Comparison of ENCODE assay signal across 8 cellular contexts in the genomic region with DNA sequence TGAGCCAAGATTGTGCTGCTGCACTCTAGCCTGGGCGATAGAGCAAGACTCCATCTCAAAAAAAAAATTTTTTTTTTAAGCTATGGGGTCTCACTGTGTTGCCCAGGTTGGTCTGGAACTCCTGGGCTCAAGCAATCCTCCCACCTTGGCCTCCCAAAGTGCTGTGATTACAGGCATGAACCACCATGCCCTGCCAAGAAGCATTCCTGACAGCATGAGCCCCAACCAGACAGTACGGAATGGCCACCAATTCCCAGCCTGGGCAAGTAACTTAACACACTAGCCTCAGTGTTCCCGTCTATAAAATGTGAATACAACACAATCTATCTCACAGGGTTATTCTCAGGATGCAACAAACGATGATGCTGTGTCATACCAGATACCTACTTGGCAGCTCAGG. TPM values are rescaled to one million over a fixed set of nuclear protein-coding genes. Genes with fewer than 3 reads are reported as not detected.
DNase-seq lines count a peak whose midpoint lies in the region; ATAC-seq and TF ChIP-seq lines count a peak whose summit lies in the region.

No MANE protein-coding gene starts in this region.

- H3K4me2 ChIP-seq in DND-41 (ENCODE audit: insufficient read depth, low read length) = peak overlapping the region; percentile 97
- peak overlapping the region; percentile 95 for H3K4me2 ChIP-seq in OCI-LY1 (ENCODE audit: low read length)

- DNase-seq in DND-41 (no peak), endothelial cell (ENCODE audit: low spot score) (no peak), ovary (no peak), cerebellar cortex (ENCODE audit: low spot score) (no peak)
- DNase-seq in stimulated activated CD4-positive, alpha-beta T cell treated with anti-CD3 and anti-CD28 coated beads, Interleukin-4, amount 100 ng/mL, for 24 hours = no peak

- TF ChIP-seq CTCF in DND-41 (IDR thresholded peaks at IDR 0.05; ENCODE audit: borderline replicate concordance, extremely low read depth, low read length, poor library complexity, severe bottlenecking) (no peak), OCI-LY1 (IDR thresholded peaks at IDR 0.05; ENCODE audit: low read length) (no peak), endothelial cell (IDR thresholded peaks at IDR 0.05; ENCODE audit: unreplicated experiment) (no peak), ovary (IDR thresholded peaks at IDR 0.05) (no peak)

- H3K4me1 Mint-ChIP-seq in endothelial cell (ENCODE audit: unreplicated experiment) = peaks cover 41% of the 10 kb centered on the region

- H3K4me1 ChIP-seq in DND-41 (ENCODE audit: insufficient read depth, low read length) = peaks cover 55% of the 10 kb centered on the region
- H3K4me1 ChIP-seq in OCI-LY1 (ENCODE audit: insufficient read depth, low read length, severe bottlenecking) = peaks cover 64% of the 10 kb centered on the region
- H3K4me1 ChIP-seq in ovary (ENCODE audit: insufficient read depth) = peaks cover 10% of the 10 kb centered on the region

- no peaks in the 10 kb centered on the region for H3K27me3 ChIP-seq in DND-41 (ENCODE audit: insufficient read depth, low read length, poor library complexity)
- H3K27me3 ChIP-seq in OCI-LY1 (ENCODE audit: insufficient read depth, low read length) = no peaks in the 10 kb centered on the region
- H3K27me3 ChIP-seq in ovary = no peaks in the 10 kb centered on the region

- WGBS in ovary, 3 donors = 70 to 85% (median 79%) methylated on average over 4 of the region's 4 CpGs

- H3K4me3 ChIP-seq in DND-41 (ENCODE audit: low read depth in 1 of 2, low read length in 2 of 2) (peak overlapping the region in 1 of 2 experiments; percentile 93; a peak in 3 of 4 replicates), OCI-LY1 (ENCODE audit: low read depth, low read length, poor library complexity, severe bottlenecking) (peak overlapping the region; percentile 92), ovary (peak overlapping the region; percentile 69)

- peaks cover 71% of the 10 kb centered on the region for H3K79me2 ChIP-seq in DND-41 (ENCODE audit: insufficient read depth, low read length)
- H3K79me2 ChIP-seq in OCI-LY1 (ENCODE audit: insufficient read depth, low read length) = peaks cover 67% of the 10 kb centered on the region

- H3K9ac ChIP-seq in DND-41 (ENCODE audit: low read depth, low read length) = peak overlapping the region; percentile 95
- H3K9ac ChIP-seq in OCI-LY1 (ENCODE audit: low read length) = peak overlapping the region; percentile 95

- H3K36me3 ChIP-seq in DND-41 (ENCODE audit: insufficient read depth, low read length) (peaks cover 23% of the 10 kb centered on the region), OCI-LY1 (ENCODE audit: insufficient read depth, low read length) (peaks cover 24% of the 10 kb centered on the region; the same call in 1 of the 2 replicates), ovary (no peaks in the 10 kb centered on the region)

- H3K9me3 Mint-ChIP-seq in endothelial cell (ENCODE audit: unreplicated experiment) = no peaks in the 10 kb centered on the region

- H3K27ac Mint-ChIP-seq in endothelial cell (ENCODE audit: unreplicated experiment) = peak overlapping the region; percentile 77

- TF ChIP-seq POLR2A in ovary (IDR thresholded peaks at IDR 0.05) = no peak

- H3K27ac ChIP-seq in DND-41 (ENCODE audit: low read length) (peak overlapping the region; percentile 90; the same call in 1 of the 2 replicates), OCI-LY1 (ENCODE audit: low read depth, low read length, poor library complexity, severe bottlenecking) (peak overlapping the region; percentile 72), ovary (no peak overlapping the region)

- H2AFZ ChIP-seq in DND-41 (ENCODE audit: low read depth, low read length) (no peak overlapping the region), OCI-LY1 (ENCODE audit: low read length) (no peak overlapping the region)

- no peaks in the 10 kb centered on the region for H3F3A ChIP-seq in OCI-LY1 (ENCODE audit: insufficient read depth, low read length)

- peaks cover 4% of the 10 kb centered on the region for H3K36me3 Mint-ChIP-seq in endothelial cell (ENCODE audit: low read depth, unreplicated experiment)

- ATAC-seq in DND-41 (ENCODE audit: insufficient read depth, low read depth) = no peak
- ATAC-seq in GM21360 (IDR thresholded peaks at IDR 0.05; ENCODE audit: unreplicated experiment) = no peak
- ATAC-seq in GM18867 (IDR thresholded peaks at IDR 0.05; ENCODE audit: unreplicated experiment) = no peak

- H3K9me3 ChIP-seq in DND-41 (ENCODE audit: insufficient read depth, low read length, severe bottlenecking) = no peaks in the 10 kb centered on the region
- H3K9me3 ChIP-seq in OCI-LY1 (ENCODE audit: low read length) = no peaks in the 10 kb centered on the region
- no peaks in the 10 kb centered on the region for H3K9me3 ChIP-seq in ovary

- intact Hi-C loops in ovary (cut with DNase I) = loop anchor here in 1 of 4 donors (5.0 kb wide), 1 partner anchor 86 kb away; no protein-coding TSS in a partner anchor

- H4K20me1 ChIP-seq in DND-41 (ENCODE audit: insufficient read depth, low read length) (peaks cover 58% of the 10 kb centered on the region), OCI-LY1 (ENCODE audit: insufficient read depth, low read length) (no peaks in the 10 kb centered on the region)

- H3K9me2 ChIP-seq in OCI-LY1 (ENCODE audit: low read depth, low read length) = no peaks in the 10 kb centered on the region

- H3K4me3 Mint-ChIP-seq in endothelial cell (ENCODE audit: unreplicated experiment) = peak overlapping the region; percentile 94

- peaks cover 5% of the 10 kb centered on the region for H3K27me3 Mint-ChIP-seq in endothelial cell (ENCODE audit: unreplicated experiment)

- TF ChIP-seq EP300 in ovary (IDR thresholded peaks at IDR 0.05) = no peak

RNA-seq across cellular contexts. Expression of a gene that starts 2.1 kb away (rescaled TPM):
- total RNA-seq in endothelial cell (ENCODE audit: unreplicated experiment) (305 TPM), ovary (100 to 1,000 TPM; 109 to 279 (median 230) TPM)
- polyA plus RNA-seq in ovary = 100 to 1,000 TPM in 1 of 2 donors, 10 to 100 TPM in 1; 62.6 to 208 TPM

Comparison
In these comparisons a context has a peak if more than half of its experiments do, and no peak if none do; other contexts are left out.
1. H3K27ac ChIP-seq: peak in DND-41 (single experiment) and OCI-LY1 (single experiment); none in ovary (0 of 2).